ENCODE assay signal across 12 cellular contexts in the genomic region with DNA sequence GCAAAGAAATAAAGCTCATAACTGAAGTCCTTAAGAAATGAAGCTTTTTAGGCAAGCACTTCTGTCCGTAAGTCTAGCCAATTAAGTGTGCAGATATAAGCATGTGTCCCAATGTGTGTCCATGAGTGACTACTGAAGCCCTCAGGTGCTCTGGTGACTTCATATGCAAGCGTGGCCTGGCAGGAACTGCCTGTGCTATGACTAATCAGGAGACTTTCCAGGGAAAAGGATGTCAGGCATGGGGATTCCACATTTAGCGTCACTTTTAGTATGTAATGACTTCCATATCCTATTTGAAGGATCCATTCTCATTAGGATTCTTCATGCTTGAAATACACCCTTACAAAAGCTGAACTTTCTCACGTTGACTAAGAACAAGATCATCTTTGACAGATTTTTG.
DNase-seq lines count a peak whose midpoint lies in the region; ATAC-seq and TF ChIP-seq lines count a peak whose summit lies in the region.
"Had no signal": no experiment of that assay in that cellular context is flagged by ENCODE, and none has a peak within 500 bp of the region (broad histone marks: within the 10 kb centered on the region; RNA-seq: fewer than 3 reads in every experiment).

No MANE protein-coding gene starts in this region.

- DNase-seq in NCI-H1092 treated with DMSO at 0.1 percent for 48 hours (lab: John Stamatoyannopoulos, UW) (peak; percentile 51), NCI-H1092 (lab: John Stamatoyannopoulos, UW) (no peak), NCI-H2107 (lab: John Stamatoyannopoulos, UW) (peak; percentile 56), endodermal cell (no peak), psoas muscle (no peak), caudate nucleus (lab: John Stamatoyannopoulos, UW) (no peak)
- DNase-seq in activated T-cell treated with anti-CD3 and anti-CD28 coated beads, Interleukin-2, amount 50 U/mL, for 48 hours = no peak
- DNase-seq: activated T-cell treated with anti-CD3 and anti-CD28 coated beads for 4 hours; stimulated activated CD4-positive, alpha-beta T cell treated with anti-CD3 and anti-CD28 coated beads, Interleukin-4, amount 100 ng/mL, for 1 hour had no signal

- H3K27ac Mint-ChIP-seq in endodermal cell = no peak overlapping the region

- no peaks in the 10 kb centered on the region for H3K9me3 Mint-ChIP-seq in endodermal cell

- peaks cover 28% of the 10 kb centered on the region for H3K4me1 Mint-ChIP-seq in endodermal cell

- no peaks in the 10 kb centered on the region for H3K4me1 ChIP-seq in endodermal cell (ENCODE audit: control insufficient read depth, insufficient read depth, low read length)
- H3K4me1 ChIP-seq in psoas muscle = no peaks in the 10 kb centered on the region

- H3K4me3 ChIP-seq in endodermal cell (ENCODE audit: low read length) = no peak overlapping the region
- no peak overlapping the region for H3K4me3 ChIP-seq in psoas muscle
- H3K4me3 ChIP-seq: HAP-1 had no signal

- ATAC-seq in psoas muscle = peak; percentile 56 to 76 (median 70)
- no peak for ATAC-seq in GM19035 (IDR thresholded peaks at IDR 0.05; ENCODE audit: unreplicated experiment)

- 82 to 100% methylated on average over 4 of the region's 4 CpGs for WGBS in endodermal cell (ENCODE audit: insufficient coverage in 1 of 2, insufficient read length in 1 of 2), 2 experiments
- 55 to 56% (median 56%) methylated on average over 4 of the region's 4 CpGs for whole genome bisulfite sequencing in psoas muscle, 3 donors

- H3K36me3 ChIP-seq in endodermal cell (ENCODE audit: control insufficient read depth, insufficient read depth, low read length) (no peaks in the 10 kb centered on the region), psoas muscle (ENCODE audit: insufficient read depth in 1 of 2, low read depth in 1 of 2) (peaks cover 5 to 13% of the 10 kb centered on the region in 2 donors)
- H3K36me3 ChIP-seq: HAP-1 had no signal

- no peaks in the 10 kb centered on the region for H3K27me3 ChIP-seq in endodermal cell (ENCODE audit: control insufficient read depth, insufficient read depth, low read length, poor library complexity, severe bottlenecking)
- H3K27me3 ChIP-seq in psoas muscle (ENCODE audit: insufficient read depth in 3 of 3, low read length in 2 of 3) = no peaks in the 10 kb centered on the region

- H3K9me3 ChIP-seq in endodermal cell (ENCODE audit: control insufficient read depth, low read length) (no peaks in the 10 kb centered on the region), psoas muscle (no peaks in the 10 kb centered on the region)
- H3K9me3 ChIP-seq: HAP-1 had no signal

- H3K4me3 Mint-ChIP-seq in endodermal cell = no peak overlapping the region

- no peak for TF ChIP-seq CTCF in endodermal cell (conservative IDR thresholded peaks at IDR 0.05)
- TF ChIP-seq CTCF in psoas muscle (IDR thresholded peaks at IDR 0.05) = no peak

- H3K36me3 Mint-ChIP-seq in endodermal cell (ENCODE audit: low read depth) = peaks cover 1% of the 10 kb centered on the region

- H3K27ac ChIP-seq in endodermal cell (ENCODE audit: low read depth, low read length) (peak overlapping the region; percentile 85), psoas muscle (no peak overlapping the region), caudate nucleus (ENCODE audit: low read depth, low read length) (no peak overlapping the region)
- H3K27ac ChIP-seq: KMS-11 had no signal

- intact Hi-C loops in psoas muscle (cut with DNase I) = no loop called here

- H3K9ac ChIP-seq in endodermal cell (ENCODE audit: extremely low read depth, low read length, poor library complexity, severe bottlenecking) = no peak overlapping the region
- H3K9ac ChIP-seq: KMS-11 had no signal

- H3K27me3 Mint-ChIP-seq in endodermal cell (ENCODE audit: insufficient read depth) = no peaks in the 10 kb centered on the region

Comparison
In these comparisons a context has a peak if more than half of its experiments do, and no peak if none do; other contexts are left out.
1. DNase-seq: peak in NCI-H1092 treated with DMSO at 0.1 percent for 48 hours (single experiment) and NCI-H2107 (single experiment); none in NCI-H1092 (single experiment), endodermal cell (single experiment), psoas muscle (0 of 2), caudate nucleus (0 of 61) and activated T-cell treated with anti-CD3 and anti-CD28 coated beads, Interleukin-2, amount 50 U/mL, for 48 hours (0 of 2).